Comparison of ENCODE assay signal across 8 cellular contexts in genomic region chr1:117120774-117121588, GRCh38. TPM values are rescaled to one million over a fixed set of nuclear protein-coding genes. Genes with fewer than 3 reads are reported as not detected.
DNase-seq lines count a peak whose midpoint lies in the region; ATAC-seq and TF ChIP-seq lines count a peak whose summit lies in the region.

No MANE protein-coding gene starts in this region.

- in situ Hi-C loops in astrocyte of the spinal cord (cut with HindIII; ENCODE audit: low sequenced_read_pairs): no loop called here

- no peaks in the 10 kb centered on the region for H3F3A ChIP-seq in Loucy (ENCODE audit: low read depth)

- H3K9ac ChIP-seq in Loucy (ENCODE audit: low read depth, low read length, poor library complexity, severe bottlenecking): peak overlapping the region; percentile 74

- no peaks in the 10 kb centered on the region for H3K9me3 Mint-ChIP-seq in stimulated activated naive CD8-positive, alpha-beta T cell treated with anti-CD3 and anti-CD28 coated beads, Interleukin-15, amount 100 ng/mL, for 72 hours

- H4K20me1 ChIP-seq in Loucy (ENCODE audit: insufficient read depth, low read length, poor library complexity, severe bottlenecking): no peaks in the 10 kb centered on the region

- no peaks in the 10 kb centered on the region for H3K9me3 ChIP-seq in Loucy (ENCODE audit: insufficient read depth, low read depth, low read length)

- no peaks in the 10 kb centered on the region for H3K36me3 ChIP-seq in Loucy (ENCODE audit: insufficient read depth, low read length)

- peak; percentile 81 for DNase-seq in NCI-H82 (lab: John Stamatoyannopoulos, UW)
- DNase-seq in NCI-H82 treated with DMSO at 0.1 percent for 48 hours (lab: John Stamatoyannopoulos, UW; ENCODE audit: unreplicated experiment): no peak
- DNase-seq in astrocyte of the spinal cord (ENCODE audit: low read depth, low spot score): no peak
- peak; percentile 56 for DNase-seq in islet precursor cell
- DNase-seq in stimulated activated naive CD8-positive, alpha-beta T cell treated with anti-CD3 and anti-CD28 coated beads, Interleukin-15, amount 100 ng/mL, for 72 hours: no peak
- no peak for DNase-seq in mucosa of gallbladder (ENCODE audit: low spot score)
- no peak for DNase-seq in SHP77 (lab: John Stamatoyannopoulos, UW)

- H3K4me1 ChIP-seq in Loucy (ENCODE audit: insufficient read depth, low read length, poor library complexity, severe bottlenecking): no peaks in the 10 kb centered on the region

- peaks cover 29% of the 10 kb centered on the region for H3K27me3 Mint-ChIP-seq in stimulated activated naive CD8-positive, alpha-beta T cell treated with anti-CD3 and anti-CD28 coated beads, Interleukin-15, amount 100 ng/mL, for 72 hours

- peak overlapping the region; percentile 99 for H2AFZ ChIP-seq in Loucy (ENCODE audit: low read length)

- H3K4me3 Mint-ChIP-seq in stimulated activated naive CD8-positive, alpha-beta T cell treated with anti-CD3 and anti-CD28 coated beads, Interleukin-15, amount 100 ng/mL, for 72 hours: peak overlapping the region; percentile 80 to 85

- H3K27me3 ChIP-seq in Loucy (ENCODE audit: insufficient read depth, low read length, poor library complexity, severe bottlenecking): no peaks in the 10 kb centered on the region

- H3K4me1 Mint-ChIP-seq in stimulated activated naive CD8-positive, alpha-beta T cell treated with anti-CD3 and anti-CD28 coated beads, Interleukin-15, amount 100 ng/mL, for 72 hours: peaks cover 7% of the 10 kb centered on the region

- no peak for TF ChIP-seq CTCF in Loucy (conservative IDR thresholded peaks at IDR 0.05; ENCODE audit: low read length)
- no peak for TF ChIP-seq CTCF in astrocyte of the spinal cord (IDR thresholded peaks at IDR 0.05; ENCODE audit: low read depth, low read length)

- no peaks in the 10 kb centered on the region for H3K79me2 ChIP-seq in Loucy (ENCODE audit: insufficient read depth, low read length)

- H3K4me3 ChIP-seq in Loucy (ENCODE audit: low read length, poor library complexity, severe bottlenecking) (peak overlapping the region; percentile 87), astrocyte of the spinal cord (ENCODE audit: low read depth, low read length) (peak overlapping the region; percentile 78)

- peak overlapping the region in 1 of 2 donors; percentile 28 for H3K27ac Mint-ChIP-seq in stimulated activated naive CD8-positive, alpha-beta T cell treated with anti-CD3 and anti-CD28 coated beads, Interleukin-15, amount 100 ng/mL, for 72 hours

- peak overlapping the region; percentile 76 for H3K4me2 ChIP-seq in Loucy (ENCODE audit: low read depth, low read length, poor library complexity, severe bottlenecking)

- no peak for ATAC-seq in stimulated activated naive CD8-positive, alpha-beta T cell treated with anti-CD3 and anti-CD28 coated beads, Interleukin-15, amount 100 ng/mL, for 72 hours

- no peaks in the 10 kb centered on the region for H3K9me2 ChIP-seq in Loucy (replicated peaks; ENCODE audit: low read depth, low read length)

RNA-seq across cellular contexts. Expression of gene TRIM45, which starts 0.6 kb away (rescaled TPM):
- total RNA-seq in mucosa of gallbladder: 7.2 TPM

Comparison
In these comparisons a context has a peak if more than half of its experiments do, and no peak if none do; other contexts are left out.
1. DNase-seq: peak in NCI-H82 (single experiment) and islet precursor cell (single experiment); none in NCI-H82 treated with DMSO at 0.1 percent for 48 hours (single experiment), astrocyte of the spinal cord (single experiment), stimulated activated naive CD8-positive, alpha-beta T cell treated with anti-CD3 and anti-CD28 coated beads, Interleukin-15, amount 100 ng/mL, for 72 hours (0 of 2), mucosa of gallbladder (single experiment) and SHP77 (0 of 2).